In genomic region chr10:97574374-97575100, GRCh38 we compare ENCODE assay signal across 9 cellular contexts. TPM values are rescaled to one million over a fixed set of nuclear protein-coding genes. Genes with fewer than 3 reads are reported as not detected.
A peak's percentile ranks its signal among the peaks of the same experiment; 100 is the strongest.
DNase-seq lines count a peak whose midpoint lies in the region; ATAC-seq and TF ChIP-seq lines count a peak whose summit lies in the region.
"Had no signal": no experiment of that assay in that cellular context is flagged by ENCODE, and none has a peak within 500 bp of the region (broad histone marks: within the 10 kb centered on the region; RNA-seq: fewer than 3 reads in every experiment).

No MANE protein-coding gene starts in this region.

- H3K9ac ChIP-seq in SK-N-SH (peak overlapping the region; percentile 41; the same call in 1 of the 2 replicates), smooth muscle cell (ENCODE audit: low read depth) (no peak overlapping the region)

- DNase-seq in NCI-H146 (lab: John Stamatoyannopoulos, UW) = peak; percentile 34
- no peak for DNase-seq in NCI-H146 treated with DMSO at 0.1 percent for 48 hours (lab: John Stamatoyannopoulos, UW; ENCODE audit: unreplicated experiment)
- peak; percentile 66 for DNase-seq in SK-N-SH
- peak; percentile 34 to 61 for DNase-seq in cardiac muscle cell (ENCODE audit: low read depth in 1 of 2, low spot score in 1 of 2)
- DNase-seq in smooth muscle cell (lab: John Stamatoyannopoulos, UW; ENCODE audit: unreplicated experiment) = no peak
- DNase-seq in GM19238 (ENCODE audit: insufficient read length, low spot score) = no peak

- ATAC-seq in GM19455 (IDR thresholded peaks at IDR 0.05; ENCODE audit: unreplicated experiment) = no peak
- no peak for ATAC-seq in GM21526 (IDR thresholded peaks at IDR 0.05; ENCODE audit: low FRiP score, unreplicated experiment)

- H3K79me2 ChIP-seq in SK-N-SH (ENCODE audit: insufficient read depth) (no peaks in the 10 kb centered on the region), smooth muscle cell (ENCODE audit: low read depth) (no peaks in the 10 kb centered on the region)

- TF ChIP-seq RAD21 in SK-N-SH (IDR thresholded peaks at IDR 0.05; ENCODE audit: low read length) = no peak

- peak in 1 of 2 experiments; percentile 94; a peak in 2 of 4 replicates for TF ChIP-seq EP300 in SK-N-SH (IDR thresholded peaks at IDR 0.05; ENCODE audit: borderline replicate concordance in 1 of 2, low read depth in 1 of 2, low read length in 1 of 2)

- H3K27ac ChIP-seq in SK-N-SH (ENCODE audit: low read depth in 2 of 2, low read length in 1 of 2) = peak overlapping the region; percentile 50 to 83; a peak in 3 of 4 replicates
- H3K27ac ChIP-seq in cardiac muscle cell = peak overlapping the region; percentile 73
- peak overlapping the region; percentile 70 for H3K27ac ChIP-seq in smooth muscle cell (ENCODE audit: low read depth)

- H3K27me3 ChIP-seq in SK-N-SH (ENCODE audit: insufficient read depth) (no peaks in the 10 kb centered on the region), cardiac muscle cell (no peaks in the 10 kb centered on the region), smooth muscle cell (ENCODE audit: low read depth) (no peaks in the 10 kb centered on the region)

- H3K4me1 ChIP-seq in SK-N-SH (ENCODE audit: control insufficient read depth in 1 of 2, insufficient read depth in 2 of 2, low read depth in 1 of 2, low read length in 1 of 2) (peaks cover 21 to 35% of the 10 kb centered on the region in 2 experiments; a peak in 3 of 4 replicates), cardiac muscle cell (ENCODE audit: low read depth) (peaks cover 6% of the 10 kb centered on the region), smooth muscle cell (ENCODE audit: low read depth) (peaks cover 7% of the 10 kb centered on the region)

- H2AFZ ChIP-seq in SK-N-SH (ENCODE audit: low read depth) = no peak overlapping the region
- no peak overlapping the region for H2AFZ ChIP-seq in smooth muscle cell (ENCODE audit: low read depth)

- H3F3A ChIP-seq in SK-N-SH (replicated peaks; ENCODE audit: insufficient read depth) (peaks cover 29% of the 10 kb centered on the region), smooth muscle cell (ENCODE audit: low read depth) (peaks cover 5% of the 10 kb centered on the region)

- H3K36me3 ChIP-seq in SK-N-SH (replicated peaks in 1 of 2; ENCODE audit: control insufficient read depth in 1 of 2, insufficient read depth in 2 of 2, low read length in 1 of 2) = peaks cover 0 to 3% of the 10 kb centered on the region in 2 experiments
- H3K36me3 ChIP-seq in cardiac muscle cell = no peaks in the 10 kb centered on the region
- no peaks in the 10 kb centered on the region for H3K36me3 ChIP-seq in smooth muscle cell (ENCODE audit: low read depth)

- POLR2A ChIA-PET in SK-N-SH (lab: Yijun Ruan, JAX) = no interaction called here

- H3K4me2 ChIP-seq in SK-N-SH (peak overlapping the region; percentile 28), smooth muscle cell (no peak overlapping the region)

- no peaks in the 10 kb centered on the region for H3K9me2 ChIP-seq in SK-N-SH

- 30% methylated on average over 4 of the region's 4 CpGs for WGBS in SK-N-SH (ENCODE audit: low lambda C conversion rate)
- WGBS in smooth muscle cell (ENCODE audit: low lambda C conversion rate) = 26% methylated on average over 4 of the region's 4 CpGs

- H4K20me1 ChIP-seq in SK-N-SH (ENCODE audit: insufficient read depth) (no peaks in the 10 kb centered on the region), smooth muscle cell (ENCODE audit: low read depth) (no peaks in the 10 kb centered on the region)

- no peak for TF ChIP-seq CTCF in SK-N-SH (IDR thresholded peaks at IDR 0.05)
- no peak for TF ChIP-seq CTCF in cardiac muscle cell (IDR thresholded peaks at IDR 0.05; ENCODE audit: low read depth, low read length)
- TF ChIP-seq CTCF in smooth muscle cell (IDR thresholded peaks at IDR 0.05; ENCODE audit: borderline replicate concordance, insufficient read depth, poor library complexity, severe bottlenecking) = no peak

- no peaks in the 10 kb centered on the region for H3K9me3 ChIP-seq in SK-N-SH
- H3K9me3 ChIP-seq in cardiac muscle cell (ENCODE audit: low read depth) = no peaks in the 10 kb centered on the region
- no peaks in the 10 kb centered on the region for H3K9me3 ChIP-seq in smooth muscle cell (replicated peaks; ENCODE audit: low read depth)

- CTCF ChIA-PET in SK-N-SH (lab: Yijun Ruan, JAX) = interaction anchor here (0.6 to 9.4 kb wide), 6 partner anchors 10 to 112 kb away, joined by 3 to 64 read pairs (median 11); partner anchors contain the start of gene HOGA1

- H3K4me3 ChIP-seq in SK-N-SH (ENCODE audit: low read depth in 2 of 2, low read length in 1 of 2) = no peak overlapping the region
- no peak overlapping the region for H3K4me3 ChIP-seq in cardiac muscle cell
- H3K4me3 ChIP-seq in smooth muscle cell = no peak overlapping the region

TF ChIP-seq in SK-N-SH, 30 proteins besides CTCF, POLR2A, EP300 and RAD21 (continues in another document):
- TF ChIP-seq MEF2A (IDR thresholded peaks at IDR 0.05; ENCODE audit: borderline replicate concordance, low read depth) (peak; percentile 75), EZH2phosphoT487 (IDR thresholded peaks at IDR 0.05; ENCODE audit: borderline replicate concordance, low read depth) (no peak), IRF3 (IDR thresholded peaks at IDR 0.05; ENCODE audit: low read depth, low read length) (no peak), RFX5 (IDR thresholded peaks at IDR 0.05; ENCODE audit: low read length) (peak; percentile 84), USF1 (IDR thresholded peaks at IDR 0.05; ENCODE audit: borderline replicate concordance, low read depth) (peak; percentile 65), PBX3 (IDR thresholded peaks at IDR 0.05) (peak; percentile 90), FOXM1 (IDR thresholded peaks at IDR 0.05; ENCODE audit: low read depth) (peak; percentile 44; the same call in 1 of the 2 replicates), TAF1 (IDR thresholded peaks at IDR 0.05; ENCODE audit: borderline replicate concordance, low read depth, low read length) (no peak), YY1 (IDR thresholded peaks at IDR 0.05; ENCODE audit: low read depth) (0 out of 2 replicates have a peak, but pooled peaks have one; percentile 21), NFIC (IDR thresholded peaks at IDR 0.05; ENCODE audit: borderline replicate concordance) (peak; percentile 100), TCF12 (IDR thresholded peaks at IDR 0.05) (peak; percentile 93), RXRA (IDR thresholded peaks at IDR 0.05; ENCODE audit: borderline replicate concordance, low read depth) (peak; percentile 99), POLR2AphosphoS5 (IDR thresholded peaks at IDR 0.05; ENCODE audit: low read depth, low read length) (peak; percentile 87)

RNA-seq across cellular contexts. Expression of gene ANKRD2, which starts 2.0 kb away (rescaled TPM):
- 0.72 and 0.99 TPM in 2 replicates for polyA plus RNA-seq in SK-N-SH (2012; rRNA removed)
- 0.75 and 0.82 TPM in 2 replicates for polyA plus RNA-seq in SK-N-SH (2012; cell fraction: cytosol; rRNA removed)
- 1.6 and 2.2 TPM in 2 replicates for polyA plus RNA-seq in SK-N-SH (2012; cell fraction: nucleus; rRNA removed)
- total RNA-seq in cardiac muscle cell = not detected in 2 replicates
- not detected in 2 replicates for polyA plus RNA-seq in cardiac muscle cell
- not detected in 2 replicates for total RNA-seq in smooth muscle cell
- polyA plus RNA-seq in smooth muscle cell = 0.30 TPM in 1 of 2 replicates, not detected in the other

RNA-seq across cellular contexts. Expression of gene HOGA1, which starts 9.7 kb away (rescaled TPM):
- 2.9 and 4.8 TPM in 2 replicates for polyA plus RNA-seq in SK-N-SH (2012; rRNA removed)
- 1.9 and 3.0 TPM in 2 replicates for polyA plus RNA-seq in SK-N-SH (2012; cell fraction: cytosol; rRNA removed)
- polyA plus RNA-seq in SK-N-SH (2012; cell fraction: nucleus; rRNA removed) = 5.9 and 9.4 TPM in 2 replicates
- 2.1 and 3.8 TPM in 2 replicates for total RNA-seq in cardiac muscle cell
- polyA plus RNA-seq in cardiac muscle cell = 2.1 and 5.3 TPM in 2 replicates
- total RNA-seq in smooth muscle cell = not detected in 2 replicates
- polyA plus RNA-seq in smooth muscle cell = 0.10 TPM in 1 of 2 replicates, not detected in the other

RNA-seq across cellular contexts. Expression of gene C10orf62, which starts 15.0 kb away (rescaled TPM):
- polyA plus RNA-seq in SK-N-SH (2012; rRNA removed) = 0.07 and 0.19 TPM in 2 replicates
- 0.05 TPM in 1 of 2 replicates, not detected in the other for polyA plus RNA-seq in SK-N-SH (2012; cell fraction: cytosol; rRNA removed)
- polyA plus RNA-seq in SK-N-SH (2012; cell fraction: nucleus; rRNA removed) = 0.56 and 0.96 TPM in 2 replicates
- total RNA-seq in cardiac muscle cell = 0.25 and 0.30 TPM in 2 replicates
- polyA plus RNA-seq in cardiac muscle cell = not detected in 2 replicates
- not detected in 2 replicates for total RNA-seq in smooth muscle cell
- polyA plus RNA-seq in smooth muscle cell = not detected in 2 replicates
- polyA plus RNA-seq: BJ had no signal

RNA-seq across cellular contexts. Expression of gene MORN4, which starts 58.8 kb away (rescaled TPM):
- 31.4 and 31.7 TPM in 2 replicates for polyA plus RNA-seq in SK-N-SH (2012; rRNA removed)
- 32.9 and 36.8 TPM in 2 replicates for polyA plus RNA-seq in SK-N-SH (2012; cell fraction: cytosol; rRNA removed)
- polyA plus RNA-seq in SK-N-SH (2012; cell fraction: nucleus; rRNA removed) = 14.5 and 19.6 TPM in 2 replicates
- 16.8 and 18.7 TPM in 2 replicates for total RNA-seq in cardiac muscle cell
- 48.1 and 61.4 TPM in 2 replicates for polyA plus RNA-seq in cardiac muscle cell
- 2.9 and 9.3 TPM in 2 replicates for total RNA-seq in smooth muscle cell
- polyA plus RNA-seq in smooth muscle cell = 11.3 and 16.8 TPM in 2 replicates

Comparison
In these comparisons a context has a peak if more than half of its experiments do, and no peak if none do; other contexts are left out.
1. DNase-seq: peak in NCI-H146 (single experiment), SK-N-SH (single experiment) and cardiac muscle cell (2 of 2); none in NCI-H146 treated with DMSO at 0.1 percent for 48 hours (single experiment), smooth muscle cell (single experiment) and GM19238 (single experiment).
2. Peak in every context shown above with its lines, with median percentiles within 50 percentile points of each other: H3K27ac ChIP-seq.